ENCODE assay signal across 13 cellular contexts in the genomic region with DNA sequence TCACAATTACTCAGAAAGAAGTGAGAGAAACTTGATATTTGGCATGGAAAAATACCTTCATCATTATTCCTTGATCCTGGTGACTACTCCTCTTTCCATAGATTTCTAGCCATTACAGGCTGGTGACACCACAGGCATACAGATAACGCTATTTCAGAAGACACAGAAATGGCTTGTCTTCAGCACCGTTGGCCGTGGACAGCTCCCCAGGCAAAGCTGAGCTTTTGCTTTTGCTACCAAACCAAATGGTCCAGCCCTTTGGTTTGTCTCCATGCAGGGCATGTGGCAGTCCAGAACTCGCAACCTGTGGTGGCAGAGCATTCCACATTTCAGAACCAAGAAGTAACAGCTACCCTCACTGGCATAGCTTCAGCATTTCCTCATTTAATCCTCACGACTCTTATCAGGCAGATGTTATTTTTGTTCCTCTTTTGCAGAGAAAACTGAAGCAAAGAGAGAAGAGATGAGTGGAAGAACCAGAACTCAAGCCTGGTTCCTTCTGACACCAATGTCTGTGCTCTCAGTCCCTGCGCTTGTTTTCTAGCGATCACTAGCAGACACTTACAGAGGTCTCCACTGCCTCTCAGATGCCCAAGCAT. TPM values are rescaled to one million over a fixed set of nuclear protein-coding genes. Genes with fewer than 3 reads are reported as not detected.
A peak's percentile ranks its signal among the peaks of the same experiment; 100 is the strongest.
DNase-seq lines count a peak whose midpoint lies in the region; ATAC-seq and TF ChIP-seq lines count a peak whose summit lies in the region.
"Had no signal": no experiment of that assay in that cellular context is flagged by ENCODE, and none has a peak within 500 bp of the region (broad histone marks: within the 10 kb centered on the region; RNA-seq: fewer than 3 reads in every experiment).

No MANE protein-coding gene starts in this region.

- peaks cover 2% of the 10 kb centered on the region for H3K9me3 Mint-ChIP-seq in activated CD8-positive, alpha-beta memory T cell treated with anti-CD3 and anti-CD28 coated beads, Interleukin-2, amount 10 ng/mL, durations not matched to agents 7 days and 5 days (ENCODE audit: low read depth)
- H3K9me3 Mint-ChIP-seq in endothelial cell (ENCODE audit: unreplicated experiment) (peaks cover 15% of the 10 kb centered on the region), progenitor cell of endocrine pancreas (ENCODE audit: low read depth) (no peaks in the 10 kb centered on the region)

- no peak overlapping the region for H3K27ac Mint-ChIP-seq in activated CD8-positive, alpha-beta memory T cell treated with anti-CD3 and anti-CD28 coated beads, Interleukin-2, amount 10 ng/mL, durations not matched to agents 7 days and 5 days
- no peak overlapping the region for H3K27ac Mint-ChIP-seq in endothelial cell (ENCODE audit: unreplicated experiment)
- H3K27ac Mint-ChIP-seq in progenitor cell of endocrine pancreas = no peak overlapping the region

- DNase-seq in activated CD8-positive, alpha-beta memory T cell treated with anti-CD3 and anti-CD28 coated beads, Interleukin-2, amount 50 U/mL, for 48 hours = peak; percentile 53
- no peak for DNase-seq in activated CD8-positive, alpha-beta memory T cell treated with anti-CD3 and anti-CD28 coated beads, Interleukin-2, amount 10 ng/mL, durations not matched to agents 7 days and 5 days
- DNase-seq in OCI-M1 (lab: John Stamatoyannopoulos, UW) = peak; percentile 39
- peak; percentile 50 for DNase-seq in endothelial cell (ENCODE audit: low spot score)
- peak; percentile 37 for DNase-seq in progenitor cell of endocrine pancreas (ENCODE audit: low spot score, unreplicated experiment)
- DNase-seq in NCI-H226 = no peak
- DNase-seq in NCI-H526 (lab: John Stamatoyannopoulos, UW) = no peak
- DNase-seq: cortex of kidney, DMS79 treated with DMSO at 0.1 percent for 48 hours had no signal

- no peak for ATAC-seq in activated CD8-positive, alpha-beta memory T cell treated with anti-CD3 and anti-CD28 coated beads, Interleukin-2, amount 10 ng/mL, durations not matched to agents 7 days and 5 days
- no peak for ATAC-seq in GM21529 (IDR thresholded peaks at IDR 0.05; ENCODE audit: unreplicated experiment)
- ATAC-seq: Right ventricle myocardium inferior had no signal

- H3K4me1 Mint-ChIP-seq in activated CD8-positive, alpha-beta memory T cell treated with anti-CD3 and anti-CD28 coated beads, Interleukin-2, amount 10 ng/mL, durations not matched to agents 7 days and 5 days = no peaks in the 10 kb centered on the region
- no peaks in the 10 kb centered on the region for H3K4me1 Mint-ChIP-seq in endothelial cell (ENCODE audit: unreplicated experiment)
- H3K4me1 Mint-ChIP-seq in progenitor cell of endocrine pancreas (ENCODE audit: low read depth) = no peaks in the 10 kb centered on the region

- H3K27me3 Mint-ChIP-seq in activated CD8-positive, alpha-beta memory T cell treated with anti-CD3 and anti-CD28 coated beads, Interleukin-2, amount 10 ng/mL, durations not matched to agents 7 days and 5 days = no peaks in the 10 kb centered on the region
- H3K27me3 Mint-ChIP-seq in endothelial cell (ENCODE audit: unreplicated experiment) (peaks cover 6% of the 10 kb centered on the region), progenitor cell of endocrine pancreas (peaks cover 9% of the 10 kb centered on the region)

- H3K36me3 Mint-ChIP-seq in activated CD8-positive, alpha-beta memory T cell treated with anti-CD3 and anti-CD28 coated beads, Interleukin-2, amount 10 ng/mL, durations not matched to agents 7 days and 5 days = no peaks in the 10 kb centered on the region
- peaks cover 3% of the 10 kb centered on the region for H3K36me3 Mint-ChIP-seq in endothelial cell (ENCODE audit: low read depth, unreplicated experiment)
- H3K36me3 Mint-ChIP-seq in progenitor cell of endocrine pancreas (ENCODE audit: insufficient read depth) = no peaks in the 10 kb centered on the region

- TF ChIP-seq CTCF in endothelial cell (IDR thresholded peaks at IDR 0.05; ENCODE audit: unreplicated experiment) (no peak), progenitor cell of endocrine pancreas (IDR thresholded peaks at IDR 0.05; ENCODE audit: unreplicated experiment) (no peak)

- CTCF ChIA-PET in activated CD8-positive, alpha-beta memory T cell treated with anti-CD3 and anti-CD28 coated beads, Interleukin-2, amount 10 ng/mL, durations not matched to agents 7 days and 5 days (lab: Charles Lee) = no interaction called here

- no peak overlapping the region for H3K4me3 Mint-ChIP-seq in activated CD8-positive, alpha-beta memory T cell treated with anti-CD3 and anti-CD28 coated beads, Interleukin-2, amount 10 ng/mL, durations not matched to agents 7 days and 5 days
- H3K4me3 Mint-ChIP-seq in endothelial cell (ENCODE audit: unreplicated experiment) = no peak overlapping the region
- no peak overlapping the region for H3K4me3 Mint-ChIP-seq in progenitor cell of endocrine pancreas (ENCODE audit: low read depth)

RNA-seq across cellular contexts. Expression of a gene that starts 55.5 kb away (rescaled TPM):
- not detected for total RNA-seq in activated CD8-positive, alpha-beta memory T cell treated with anti-CD3 and anti-CD28 coated beads, Interleukin-2, amount 10 ng/mL, durations not matched to agents 7 days and 5 days
- total RNA-seq in endothelial cell (ENCODE audit: unreplicated experiment) = 4.8 TPM
- total RNA-seq in progenitor cell of endocrine pancreas = 0.67 and 0.69 TPM in 2 replicates
- total RNA-seq: posterior vena cava, Right ventricle myocardium inferior, subcutaneous adipose tissue had no signal

Comparison
In these comparisons a context has a peak if more than half of its experiments do, and no peak if none do; other contexts are left out.
1. DNase-seq: peak in activated CD8-positive, alpha-beta memory T cell treated with anti-CD3 and anti-CD28 coated beads, Interleukin-2, amount 50 U/mL, for 48 hours (single experiment), OCI-M1 (single experiment), endothelial cell (single experiment) and progenitor cell of endocrine pancreas (single experiment); none in activated CD8-positive, alpha-beta memory T cell treated with anti-CD3 and anti-CD28 coated beads, Interleukin-2, amount 10 ng/mL, durations not matched to agents 7 days and 5 days (single experiment), NCI-H226 (single experiment) and NCI-H526 (0 of 2).